ENCODE assay signal across 28 cellular contexts in the genomic region with DNA sequence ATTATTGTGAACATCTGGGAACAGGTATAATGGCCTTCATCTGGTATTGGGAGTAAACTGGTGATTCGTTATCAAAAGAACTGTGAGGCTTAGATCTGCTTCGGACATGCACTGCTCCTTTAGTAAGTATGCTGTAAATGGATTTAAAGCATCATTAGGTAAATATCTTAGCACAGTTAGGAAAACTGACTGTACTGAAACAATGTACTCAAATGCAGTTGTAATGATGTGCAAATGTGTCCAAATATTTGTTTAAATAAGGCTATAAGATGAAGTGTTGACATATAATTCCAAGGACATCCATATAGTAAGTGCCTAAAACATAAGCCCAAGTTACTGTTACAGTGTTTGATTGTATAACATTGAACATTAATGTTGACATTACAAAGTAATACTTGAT.
"Had no signal": no experiment of that assay in that cellular context is flagged by ENCODE, and none has a peak within 500 bp of the region (broad histone marks: within the 10 kb centered on the region; RNA-seq: fewer than 3 reads in every experiment).

No MANE protein-coding gene starts in this region.

- FAIRE-seq: astrocyte had no signal

- DNase-seq: activated B cell treated with CpG ODN at 0.5 μM for 24 hours; activated CD4-positive, alpha-beta memory T cell treated with anti-CD3 and anti-CD28 coated beads for 36 hours; activated CD4-positive, alpha-beta T cell treated with anti-CD3 and anti-CD28 coated beads for 4 hours; activated CD4-positive, alpha-beta T cell treated with anti-CD3 and anti-CD28 coated beads, Interleukin-2, amount 10 ng/mL, durations not matched to agents 24 days and 14 days; activated CD4-positive, alpha-beta T cell treated with anti-CD3 and anti-CD28 coated beads, Interleukin-2, amount 50 U/mL, for 1 hour; activated CD4-positive, alpha-beta T cell treated with anti-CD3 and anti-CD28 coated beads, Interleukin-2, amount 50 U/mL, for 4 hours; activated CD4-positive, CD25-positive, alpha-beta regulatory T cell treated with anti-CD3 and anti-CD28 coated beads, Interleukin-2, amount 50 U/mL, for 72 hours; activated CD8-positive, alpha-beta memory T cell treated with anti-CD3 and anti-CD28 coated beads, Interleukin-2, amount 50 U/mL, for 4 hours; activated CD8-positive, alpha-beta T cell treated with anti-CD3 and anti-CD28 coated beads for 36 hours; activated effector memory CD4-positive, alpha-beta T cell treated with anti-CD3 and anti-CD28 coated beads, Interleukin-2, amount 50 U/mL, for 16 hours; activated gamma-delta T cell treated with Interleukin-2 at 50 U/mL for 16 hours; activated naive CD4-positive, alpha-beta T cell; activated naive CD4-positive, alpha-beta T cell treated with anti-CD3 and anti-CD28 coated beads for 36 hours; activated naive CD4-positive, alpha-beta T cell treated with anti-CD3 and anti-CD28 coated beads, Interleukin-2, amount 50 U/mL, for 16 hours; activated naive CD8-positive, alpha-beta T cell treated with anti-CD3 and anti-CD28 coated beads for 36 hours; activated T-cell treated with anti-CD3 and anti-CD28 coated beads for 4 hours; activated T-cell treated with anti-CD3 and anti-CD28 coated beads, Interleukin-2, amount 50 U/mL, for 1 hour; activated T-cell treated with anti-CD3 and anti-CD28 coated beads, Interleukin-2, amount 50 U/mL, for 4 hours; activated T-cell treated with anti-CD3 and anti-CD28 coated beads, Interleukin-2, amount 50 U/mL, for 72 hours; adrenal gland; amniotic stem cell; aorta; body of pancreas; brain microvascular endothelial cell; central memory CD4-positive, alpha-beta T cell; T-helper 2 cell; T-helper 9 cell had no signal
